In genomic region chr20:47319517-47320252, GRCh38 we compare ENCODE assay signal across 1 cellular context.
TF ChIP-seq lines count a peak whose summit lies in the region.

No MANE protein-coding gene starts in this region.

TF ChIP-seq in GM23338, 12 proteins besides CTCF, POLR2A, EP300 and RAD21 (continued from another document):
- no peak for TF ChIP-seq ZNF331 (CRISPR knock-in tag; IDR thresholded peaks at IDR 0.05; ENCODE audit: low read depth)
- TF ChIP-seq EZH2 (IDR thresholded peaks at IDR 0.05; ENCODE audit: low read depth, unreplicated experiment) = no peak
- no peak; the same call in 1 of the 2 replicates for TF ChIP-seq POLR2AphosphoS5 (IDR thresholded peaks at IDR 0.05; ENCODE audit: low read depth)
- TF ChIP-seq ZNF114 (CRISPR knock-in tag; IDR thresholded peaks at IDR 0.05) = no peak
- peak; percentile 96 for TF ChIP-seq NANOG (IDR thresholded peaks at IDR 0.05; ENCODE audit: borderline replicate concordance)
